1 cellular context compared by ENCODE assay signal in the genomic region with DNA sequence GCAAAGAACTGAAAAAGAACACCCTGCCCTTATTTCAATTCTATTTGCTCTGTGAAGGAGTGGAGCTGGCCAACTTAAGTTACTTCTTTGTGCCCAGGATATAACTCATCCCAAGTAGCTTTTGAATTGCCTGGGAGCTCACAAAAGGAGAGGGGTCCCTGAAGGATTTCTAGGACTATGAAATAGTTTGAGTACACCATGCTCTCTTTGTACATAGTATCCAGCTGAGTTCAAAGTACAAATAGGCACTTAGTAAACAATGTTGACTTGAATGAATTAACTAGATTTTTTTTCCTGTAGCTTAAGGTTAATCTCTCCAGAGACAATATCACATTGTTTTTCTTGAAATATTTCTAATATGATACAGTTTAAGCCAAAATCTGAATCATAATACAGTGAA.
A peak's percentile ranks its signal among the peaks of the same experiment; 100 is the strongest.
TF ChIP-seq lines count a peak whose summit lies in the region.

No MANE protein-coding gene starts in this region.

TF ChIP-seq in HepG2, 621 proteins besides CTCF, POLR2A, EP300 and RAD21 (continues in another document):
- TF ChIP-seq ZGPAT (CRISPR knock-in tag; IDR thresholded peaks at IDR 0.05) (peak; percentile 80), HOXA9 (CRISPR knock-in tag; IDR thresholded peaks at IDR 0.05; ENCODE audit: borderline replicate concordance) (no peak), ELF3 (CRISPR knock-in tag; IDR thresholded peaks at IDR 0.05) (peak; percentile 56), REPIN1 (CRISPR knock-in tag; IDR thresholded peaks at IDR 0.05; ENCODE audit: borderline replicate concordance, low read depth) (no peak), FOXA1 (IDR thresholded peaks at IDR 0.05) (peak; percentile 51; the same call in 1 of the 2 replicates), FOXA1 (CRISPR knock-in tag; IDR thresholded peaks at IDR 0.05) (peak; percentile 83), RARA (CRISPR knock-in tag; IDR thresholded peaks at IDR 0.05) (peak; percentile 54; the same call in 1 of the 2 replicates), ZNF264 (CRISPR knock-in tag; IDR thresholded peaks at IDR 0.05) (0 out of 2 replicates have a peak, but pooled peaks have one; percentile 14), ZMYM4 (CRISPR knock-in tag; IDR thresholded peaks at IDR 0.05) (peak; percentile 52; the same call in 1 of the 2 replicates), HNF4A (CRISPR knock-in tag; IDR thresholded peaks at IDR 0.05) (peak; percentile 90), ZFP41 (CRISPR knock-in tag; IDR thresholded peaks at IDR 0.05; ENCODE audit: borderline replicate concordance) (no peak), CHD2 (IDR thresholded peaks at IDR 0.05; ENCODE audit: low read depth, low read length) (no peak), ZNF558 (CRISPR knock-in tag; IDR thresholded peaks at IDR 0.05; ENCODE audit: borderline replicate concordance) (no peak), ZNF609 (CRISPR knock-in tag; IDR thresholded peaks at IDR 0.05; ENCODE audit: borderline replicate concordance) (0 out of 2 replicates have a peak, but pooled peaks have one; percentile 30), GTF3A (CRISPR knock-in tag; conservative IDR thresholded peaks at IDR 0.05) (0 out of 2 replicates have a peak, but pooled peaks have one; percentile 36), IRF2 (CRISPR knock-in tag; IDR thresholded peaks at IDR 0.05) (peak; percentile 35; the same call in 1 of the 2 replicates), GFI1 (CRISPR knock-in tag; IDR thresholded peaks at IDR 0.05; ENCODE audit: borderline replicate concordance) (peak; percentile 88), SOX13 (IDR thresholded peaks at IDR 0.05) (no peak), SOX13 (CRISPR knock-in tag; conservative IDR thresholded peaks at IDR 0.05 in 1 of 2, IDR thresholded peaks at IDR 0.05 in 1 of 2) (peak in 1 of 2 experiments; percentile 84; a peak in 2 of 4 replicates), FOXO1 (CRISPR knock-in tag; IDR thresholded peaks at IDR 0.05) (peak; percentile 53; the same call in 1 of the 2 replicates), ARID5B (CRISPR knock-in tag; IDR thresholded peaks at IDR 0.05) (peak; percentile 94), NCOR1 (IDR thresholded peaks at IDR 0.05; ENCODE audit: borderline replicate concordance, low read length) (peak; percentile 86; the same call in 1 of the 2 replicates), ISL2 (CRISPR knock-in tag; IDR thresholded peaks at IDR 0.05) (peak; percentile 77; the same call in 1 of the 2 replicates), GATAD2A (CRISPR knock-in tag; IDR thresholded peaks at IDR 0.05) (peak; percentile 86), ZNF317 (CRISPR knock-in tag; IDR thresholded peaks at IDR 0.05) (0 out of 2 replicates have a peak, but pooled peaks have one; percentile 23), FOXP1 (IDR thresholded peaks at IDR 0.05) (0 out of 2 replicates have a peak, but pooled peaks have one; percentile 65), FOXP1 (CRISPR knock-in tag; IDR thresholded peaks at IDR 0.05) (peak; percentile 76), HNF4G (IDR thresholded peaks at IDR 0.05; ENCODE audit: borderline replicate concordance, low read depth, low read length) (peak; percentile 78; the same call in 1 of the 2 replicates), HNF4G (CRISPR knock-in tag; IDR thresholded peaks at IDR 0.05; ENCODE audit: borderline replicate concordance, low read depth) (no peak), MLX (CRISPR knock-in tag; IDR thresholded peaks at IDR 0.05) (0 out of 2 replicates have a peak, but pooled peaks have one; percentile 49), CEBPG (CRISPR knock-in tag; IDR thresholded peaks at IDR 0.05) (peak; percentile 54; the same call in 1 of the 2 replicates), HMG20A (CRISPR knock-in tag; IDR thresholded peaks at IDR 0.05; ENCODE audit: borderline replicate concordance) (peak; percentile 82; the same call in 1 of the 2 replicates), THAP11 (CRISPR knock-in tag; IDR thresholded peaks at IDR 0.05) (0 out of 2 replicates have a peak, but pooled peaks have one; percentile 26), SRY (CRISPR knock-in tag; IDR thresholded peaks at IDR 0.05) (no peak)
- TF ChIP-seq, protein P1, sequence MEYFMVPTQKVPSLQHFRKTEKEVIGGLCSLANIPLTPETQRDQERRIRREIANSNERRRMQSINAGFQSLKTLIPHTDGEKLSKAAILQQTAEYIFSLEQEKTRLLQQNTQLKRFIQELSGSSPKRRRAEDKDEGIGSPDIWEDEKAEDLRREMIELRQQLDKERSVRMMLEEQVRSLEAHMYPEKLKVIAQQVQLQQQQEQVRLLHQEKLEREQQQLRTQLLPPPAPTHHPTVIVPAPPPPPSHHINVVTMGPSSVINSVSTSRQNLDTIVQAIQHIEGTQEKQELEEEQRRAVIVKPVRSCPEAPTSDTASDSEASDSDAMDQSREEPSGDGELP (IDR thresholded peaks at IDR 0.05; ENCODE audit: borderline replicate concordance, low read depth): peak; percentile 66; the same call in 1 of the 2 replicates
- TF ChIP-seq, protein P2, sequence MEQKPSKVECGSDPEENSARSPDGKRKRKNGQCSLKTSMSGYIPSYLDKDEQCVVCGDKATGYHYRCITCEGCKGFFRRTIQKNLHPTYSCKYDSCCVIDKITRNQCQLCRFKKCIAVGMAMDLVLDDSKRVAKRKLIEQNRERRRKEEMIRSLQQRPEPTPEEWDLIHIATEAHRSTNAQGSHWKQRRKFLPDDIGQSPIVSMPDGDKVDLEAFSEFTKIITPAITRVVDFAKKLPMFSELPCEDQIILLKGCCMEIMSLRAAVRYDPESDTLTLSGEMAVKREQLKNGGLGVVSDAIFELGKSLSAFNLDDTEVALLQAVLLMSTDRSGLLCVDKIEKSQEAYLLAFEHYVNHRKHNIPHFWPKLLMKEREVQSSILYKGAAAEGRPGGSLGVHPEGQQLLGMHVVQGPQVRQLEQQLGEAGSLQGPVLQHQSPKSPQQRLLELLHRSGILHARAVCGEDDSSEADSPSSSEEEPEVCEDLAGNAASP (CRISPR knock-in tag; IDR thresholded peaks at IDR 0.05; ENCODE audit: borderline replicate concordance): peak; percentile 51; the same call in 1 of the 2 replicates
- TF ChIP-seq, protein P3, sequence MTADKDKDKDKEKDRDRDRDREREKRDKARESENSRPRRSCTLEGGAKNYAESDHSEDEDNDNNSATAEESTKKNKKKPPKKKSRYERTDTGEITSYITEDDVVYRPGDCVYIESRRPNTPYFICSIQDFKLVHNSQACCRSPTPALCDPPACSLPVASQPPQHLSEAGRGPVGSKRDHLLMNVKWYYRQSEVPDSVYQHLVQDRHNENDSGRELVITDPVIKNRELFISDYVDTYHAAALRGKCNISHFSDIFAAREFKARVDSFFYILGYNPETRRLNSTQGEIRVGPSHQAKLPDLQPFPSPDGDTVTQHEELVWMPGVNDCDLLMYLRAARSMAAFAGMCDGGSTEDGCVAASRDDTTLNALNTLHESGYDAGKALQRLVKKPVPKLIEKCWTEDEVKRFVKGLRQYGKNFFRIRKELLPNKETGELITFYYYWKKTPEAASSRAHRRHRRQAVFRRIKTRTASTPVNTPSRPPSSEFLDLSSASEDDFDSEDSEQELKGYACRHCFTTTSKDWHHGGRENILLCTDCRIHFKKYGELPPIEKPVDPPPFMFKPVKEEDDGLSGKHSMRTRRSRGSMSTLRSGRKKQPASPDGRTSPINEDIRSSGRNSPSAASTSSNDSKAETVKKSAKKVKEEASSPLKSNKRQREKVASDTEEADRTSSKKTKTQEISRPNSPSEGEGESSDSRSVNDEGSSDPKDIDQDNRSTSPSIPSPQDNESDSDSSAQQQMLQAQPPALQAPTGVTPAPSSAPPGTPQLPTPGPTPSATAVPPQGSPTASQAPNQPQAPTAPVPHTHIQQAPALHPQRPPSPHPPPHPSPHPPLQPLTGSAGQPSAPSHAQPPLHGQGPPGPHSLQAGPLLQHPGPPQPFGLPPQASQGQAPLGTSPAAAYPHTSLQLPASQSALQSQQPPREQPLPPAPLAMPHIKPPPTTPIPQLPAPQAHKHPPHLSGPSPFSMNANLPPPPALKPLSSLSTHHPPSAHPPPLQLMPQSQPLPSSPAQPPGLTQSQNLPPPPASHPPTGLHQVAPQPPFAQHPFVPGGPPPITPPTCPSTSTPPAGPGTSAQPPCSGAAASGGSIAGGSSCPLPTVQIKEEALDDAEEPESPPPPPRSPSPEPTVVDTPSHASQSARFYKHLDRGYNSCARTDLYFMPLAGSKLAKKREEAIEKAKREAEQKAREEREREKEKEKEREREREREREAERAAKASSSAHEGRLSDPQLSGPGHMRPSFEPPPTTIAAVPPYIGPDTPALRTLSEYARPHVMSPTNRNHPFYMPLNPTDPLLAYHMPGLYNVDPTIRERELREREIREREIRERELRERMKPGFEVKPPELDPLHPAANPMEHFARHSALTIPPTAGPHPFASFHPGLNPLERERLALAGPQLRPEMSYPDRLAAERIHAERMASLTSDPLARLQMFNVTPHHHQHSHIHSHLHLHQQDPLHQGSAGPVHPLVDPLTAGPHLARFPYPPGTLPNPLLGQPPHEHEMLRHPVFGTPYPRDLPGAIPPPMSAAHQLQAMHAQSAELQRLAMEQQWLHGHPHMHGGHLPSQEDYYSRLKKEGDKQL (CRISPR knock-in tag; IDR thresholded peaks at IDR 0.05; ENCODE audit: low read depth): 0 out of 2 replicates have a peak, but pooled peaks have one; percentile 47
